Comparison of ENCODE assay signal across 15 cellular contexts in the genomic region with DNA sequence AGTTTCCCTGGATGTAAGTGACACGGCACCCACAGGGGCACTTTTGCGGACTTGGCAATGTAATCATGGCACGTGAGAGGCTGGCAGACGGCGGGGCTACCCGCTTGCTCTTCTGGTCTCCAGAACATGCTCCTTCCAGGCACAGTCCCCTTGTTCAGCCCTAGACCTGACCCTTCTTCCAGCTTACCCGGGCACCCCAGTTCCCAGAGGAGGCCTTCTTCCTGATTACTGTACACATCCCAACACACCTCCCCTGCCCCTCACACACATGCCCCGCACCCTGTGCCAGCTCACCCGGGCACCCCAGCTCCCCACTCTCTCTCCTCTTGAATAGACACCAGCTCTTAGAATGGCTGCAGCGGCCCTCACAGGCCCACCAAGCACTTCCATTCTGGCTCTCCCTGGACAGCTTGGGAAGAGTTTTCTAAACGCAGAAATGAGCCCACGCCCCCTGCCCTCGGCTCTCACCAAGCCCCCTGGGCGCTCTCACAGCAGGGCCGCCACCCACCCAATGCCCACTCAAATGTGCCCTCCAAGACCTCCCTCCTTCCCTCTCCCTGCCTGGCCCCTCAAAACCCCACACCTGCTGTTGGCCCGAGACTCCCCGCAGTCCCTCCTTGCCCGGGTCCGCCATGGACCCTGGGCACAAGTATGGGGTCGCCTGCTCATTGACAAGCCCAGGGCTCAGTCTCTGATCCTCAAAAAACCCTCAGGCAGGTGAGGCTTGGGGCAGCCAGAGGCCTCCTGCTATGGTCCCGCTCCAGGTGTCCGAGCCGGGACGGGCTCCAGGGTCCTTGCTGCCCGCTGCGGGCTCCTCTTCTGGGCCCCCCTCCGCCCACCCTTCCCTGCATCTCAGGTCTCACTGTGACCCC.
"Had no signal": no experiment of that assay in that cellular context is flagged by ENCODE, and none has a peak within 500 bp of the region (broad histone marks: within the 10 kb centered on the region; RNA-seq: fewer than 3 reads in every experiment).

No MANE protein-coding gene starts in this region.

- H3K27ac Mint-ChIP-seq: activated B cell treated with CpG ODN at 0.5 μM for 24 hours; activated CD4-positive, alpha-beta T cell treated with anti-CD3 and anti-CD28 coated beads, Interleukin-2, amount 10 ng/mL, durations not matched to agents 24 days and 14 days; activated T-helper 2 cell treated with anti-CD3 and anti-CD28 coated beads, Interferon-gamma antibody, Interleukin-2, Interleukin-4, amounts not matched to agents 10 μg/mL and 5 μg/mL and 100 μg/mL, durations not matched to agents 14 hours and 24 hours and 36 hours; naive B cell; stimulated activated naive CD8-positive, alpha-beta T cell treated with anti-CD3 and anti-CD28 coated beads, Interleukin-15, Interleukin-2, amounts not matched to agents 100 ng/mL and 50 ng/mL, for 24 hours; T-helper 1 cell treated with Interleukin-12 subunit alpha and Interleukin-12 subunit beta and Interleukin-4 antibody, amounts not matched to agents 30 μg/mL and 1 μg/mL, for 36 hours had no signal

- H3K27me3 ChIP-seq: body of pancreas had no signal

- H3K4me3 ChIP-seq: adrenal gland, body of pancreas had no signal

- H3K9me3 Mint-ChIP-seq: activated B cell treated with CpG ODN at 0.5 μM for 24 hours; activated CD4-positive, alpha-beta T cell treated with anti-CD3 and anti-CD28 coated beads, Interleukin-2, amount 10 ng/mL, durations not matched to agents 24 days and 14 days; activated T-helper 2 cell treated with anti-CD3 and anti-CD28 coated beads, Interferon-gamma antibody, Interleukin-2, Interleukin-4, amounts not matched to agents 10 μg/mL and 5 μg/mL and 100 μg/mL, durations not matched to agents 14 hours and 24 hours and 36 hours; naive B cell; stimulated activated naive CD8-positive, alpha-beta T cell treated with anti-CD3 and anti-CD28 coated beads, Interleukin-15, Interleukin-2, amounts not matched to agents 100 ng/mL and 50 ng/mL, for 24 hours; T-helper 1 cell treated with Interleukin-12 subunit alpha and Interleukin-12 subunit beta and Interleukin-4 antibody, amounts not matched to agents 30 μg/mL and 1 μg/mL, for 36 hours had no signal

- H3K4me1 ChIP-seq: adrenal gland had no signal

- DNase-seq: activated B cell treated with CpG ODN at 0.5 μM for 24 hours; activated CD4-positive, alpha-beta T cell treated with anti-CD3 and anti-CD28 coated beads, Interleukin-2, amount 10 ng/mL, durations not matched to agents 24 days and 14 days; activated naive CD4-positive, alpha-beta T cell treated with anti-CD3 and anti-CD28 coated beads, Interleukin-2, amount 50 U/mL, for 16 hours; adrenal gland; dermis blood vessel endothelial cell; midbrain; naive B cell; occipital lobe; stimulated activated CD4-positive, alpha-beta T cell treated with anti-CD3 and anti-CD28 coated beads, Interleukin-4, amount 100 ng/mL, for 1 hour; stimulated activated CD8-positive, alpha-beta memory T cell treated with anti-CD3 and anti-CD28 coated beads, Interleukin-4, amount 100 ng/mL, for 48 hours had no signal

- H3K36me3 ChIP-seq: adrenal gland had no signal

- ATAC-seq: SK-N-SH treated with all-trans-retinoic acid at 6 μM for 48 hours had no signal

- H3K27ac ChIP-seq: adrenal gland had no signal

- H3K4me1 Mint-ChIP-seq: activated B cell treated with CpG ODN at 0.5 μM for 24 hours; activated CD4-positive, alpha-beta T cell treated with anti-CD3 and anti-CD28 coated beads, Interleukin-2, amount 10 ng/mL, durations not matched to agents 24 days and 14 days; naive B cell had no signal

- H3K4me3 Mint-ChIP-seq: activated B cell treated with CpG ODN at 0.5 μM for 24 hours; activated CD4-positive, alpha-beta T cell treated with anti-CD3 and anti-CD28 coated beads, Interleukin-2, amount 10 ng/mL, durations not matched to agents 24 days and 14 days; stimulated activated naive CD8-positive, alpha-beta T cell treated with anti-CD3 and anti-CD28 coated beads, Interleukin-15, Interleukin-2, amounts not matched to agents 100 ng/mL and 50 ng/mL, for 24 hours; T-helper 1 cell treated with Interleukin-12 subunit alpha and Interleukin-12 subunit beta and Interleukin-4 antibody, amounts not matched to agents 30 μg/mL and 1 μg/mL, for 36 hours had no signal

- H3K9me3 ChIP-seq: adrenal gland, body of pancreas had no signal

- H3K36me3 Mint-ChIP-seq: naive B cell had no signal
